Comparison of ENCODE assay signal across 13 cellular contexts in genomic region chr14:70885343-70886014, GRCh38. TPM values are rescaled to one million over a fixed set of nuclear protein-coding genes. Genes with fewer than 3 reads are reported as not detected.
A peak's percentile ranks its signal among the peaks of the same experiment; 100 is the strongest.
DNase-seq lines count a peak whose midpoint lies in the region; ATAC-seq and TF ChIP-seq lines count a peak whose summit lies in the region.
"Had no signal": no experiment of that assay in that cellular context is flagged by ENCODE, and none has a peak within 500 bp of the region (broad histone marks: within the 10 kb centered on the region; RNA-seq: fewer than 3 reads in every experiment).

No MANE protein-coding gene starts in this region.

- H3F3A ChIP-seq in smooth muscle cell (ENCODE audit: low read depth) = peaks cover 10% of the 10 kb centered on the region

- H3K27me3 ChIP-seq in DND-41 (ENCODE audit: insufficient read depth, low read length, poor library complexity) (no peaks in the 10 kb centered on the region), KMS-11 (ENCODE audit: insufficient read depth, low read depth) (no peaks in the 10 kb centered on the region), smooth muscle cell (ENCODE audit: low read depth) (no peaks in the 10 kb centered on the region)
- H3K27me3 ChIP-seq: gastroesophageal sphincter, right atrium auricular region, tibial nerve had no signal

- peak overlapping the region; percentile 63; the same call in 1 of the 2 replicates for H3K27ac ChIP-seq in DND-41 (ENCODE audit: low read length)
- peak overlapping the region; percentile 62; the same call in 1 of the 2 replicates for H3K27ac ChIP-seq in KMS-11
- H3K27ac ChIP-seq in smooth muscle cell (ENCODE audit: low read depth) = peak overlapping the region; percentile 44
- H3K27ac ChIP-seq: gastroesophageal sphincter, right atrium auricular region had no signal

- H3K36me3 Mint-ChIP-seq in activated T-cell treated with anti-CD3 and anti-CD28 coated beads, Interleukin-2, amount 50 U/mL, for 72 hours (ENCODE audit: insufficient read depth in 2 of 2) = no peaks in the 10 kb centered on the region

- 94% methylated on average over 5 of the region's 5 CpGs for WGBS in smooth muscle cell (ENCODE audit: low lambda C conversion rate)

- peaks cover 38% of the 10 kb centered on the region for H3K4me1 ChIP-seq in DND-41 (ENCODE audit: insufficient read depth, low read length)
- H3K4me1 ChIP-seq in KMS-11 (ENCODE audit: low read depth, poor library complexity, severe bottlenecking) = peaks cover 56% of the 10 kb centered on the region
- peaks cover 14% of the 10 kb centered on the region for H3K4me1 ChIP-seq in smooth muscle cell (ENCODE audit: low read depth)
- H3K4me1 ChIP-seq: right atrium auricular region had no signal

- DNase-seq in DND-41 = no peak
- DNase-seq in activated T-cell treated with anti-CD3 and anti-CD28 coated beads, Interleukin-2, amount 50 U/mL, for 72 hours = peak; percentile 68 to 81
- DNase-seq in smooth muscle cell (lab: John Stamatoyannopoulos, UW; ENCODE audit: unreplicated experiment) = no peak
- no peak for DNase-seq in omental fat pad (ENCODE audit: low spot score)
- DNase-seq: kidney, NCI-H2029 treated with DMSO at 0.1 percent for 48 hours had no signal

- peak overlapping the region; percentile 60 for H3K4me2 ChIP-seq in DND-41 (ENCODE audit: insufficient read depth, low read length)
- H3K4me2 ChIP-seq in KMS-11 = peak overlapping the region; percentile 84; the same call in 1 of the 2 replicates
- H3K4me2 ChIP-seq in smooth muscle cell = no peak overlapping the region

- peaks cover 0 to 3% of the 10 kb centered on the region in 2 donors for H3K9me3 Mint-ChIP-seq in activated T-cell treated with anti-CD3 and anti-CD28 coated beads, Interleukin-2, amount 50 U/mL, for 72 hours
- H3K9me3 Mint-ChIP-seq: IgD-negative memory B cell had no signal

- no peaks in the 10 kb centered on the region for H3K36me3 ChIP-seq in DND-41 (ENCODE audit: insufficient read depth, low read length)
- H3K36me3 ChIP-seq in KMS-11 (ENCODE audit: insufficient read depth) = no peaks in the 10 kb centered on the region
- no peaks in the 10 kb centered on the region for H3K36me3 ChIP-seq in smooth muscle cell (ENCODE audit: low read depth)
- H3K36me3 ChIP-seq: gastroesophageal sphincter, right atrium auricular region, tibial nerve had no signal

- peaks cover 94% of the 10 kb centered on the region for H3K4me1 Mint-ChIP-seq in activated T-cell treated with anti-CD3 and anti-CD28 coated beads, Interleukin-2, amount 50 U/mL, for 72 hours (ENCODE audit: low read depth)

- peak overlapping the region; percentile 97 for H3K27ac Mint-ChIP-seq in activated T-cell treated with anti-CD3 and anti-CD28 coated beads, Interleukin-2, amount 50 U/mL, for 72 hours

- H4K20me1 ChIP-seq in DND-41 (ENCODE audit: insufficient read depth, low read length) (no peaks in the 10 kb centered on the region), KMS-11 (ENCODE audit: insufficient read depth) (no peaks in the 10 kb centered on the region), smooth muscle cell (ENCODE audit: low read depth) (no peaks in the 10 kb centered on the region)

- TF ChIP-seq CTCF in DND-41 (IDR thresholded peaks at IDR 0.05; ENCODE audit: borderline replicate concordance, extremely low read depth, low read length, poor library complexity, severe bottlenecking) = no peak
- TF ChIP-seq CTCF in KMS-11 (conservative IDR thresholded peaks at IDR 0.05; ENCODE audit: low read depth, low read length) = no peak
- no peak for TF ChIP-seq CTCF in smooth muscle cell (IDR thresholded peaks at IDR 0.05; ENCODE audit: borderline replicate concordance, insufficient read depth, poor library complexity, severe bottlenecking)
- TF ChIP-seq CTCF in omental fat pad (IDR thresholded peaks at IDR 0.05) = no peak

- H2AFZ ChIP-seq in DND-41 (ENCODE audit: low read depth, low read length) (no peak overlapping the region), KMS-11 (ENCODE audit: low read depth) (no peak overlapping the region), smooth muscle cell (ENCODE audit: low read depth) (no peak overlapping the region)

- H3K9me3 ChIP-seq in DND-41 (ENCODE audit: insufficient read depth, low read length, severe bottlenecking) (no peaks in the 10 kb centered on the region), smooth muscle cell (replicated peaks; ENCODE audit: low read depth) (no peaks in the 10 kb centered on the region)
- H3K9me3 ChIP-seq: gastroesophageal sphincter, right atrium auricular region, tibial nerve had no signal

- peak overlapping the region; percentile 70 to 86 for H3K4me3 Mint-ChIP-seq in activated T-cell treated with anti-CD3 and anti-CD28 coated beads, Interleukin-2, amount 50 U/mL, for 72 hours

- H3K27me3 Mint-ChIP-seq in activated T-cell treated with anti-CD3 and anti-CD28 coated beads, Interleukin-2, amount 50 U/mL, for 72 hours (ENCODE audit: low read depth) = no peaks in the 10 kb centered on the region

- ATAC-seq in DND-41 (ENCODE audit: insufficient read depth, low read depth) (no peak), HG03520 (IDR thresholded peaks at IDR 0.05; ENCODE audit: unreplicated experiment) (no peak), GM18909 (IDR thresholded peaks at IDR 0.05; ENCODE audit: poor library complexity, unreplicated experiment) (no peak), omental fat pad (ENCODE audit: low FRiP score) (no peak)
- peak; percentile 62 to 68 for ATAC-seq in activated T-cell treated with anti-CD3 and anti-CD28 coated beads, Interleukin-2, amount 50 U/mL, for 72 hours (replicated peaks in 1 of 2)
- ATAC-seq: gastroesophageal sphincter had no signal

- no peaks in the 10 kb centered on the region for H3K79me2 ChIP-seq in DND-41 (ENCODE audit: insufficient read depth, low read length)
- no peaks in the 10 kb centered on the region for H3K79me2 ChIP-seq in KMS-11 (ENCODE audit: insufficient read depth, low read depth)
- H3K79me2 ChIP-seq in smooth muscle cell (ENCODE audit: low read depth) = no peaks in the 10 kb centered on the region

- H3K4me3 ChIP-seq in DND-41 (ENCODE audit: low read depth in 1 of 2, low read length in 2 of 2) (no peak overlapping the region), KMS-11 (IDR thresholded peaks at IDR 0.05; ENCODE audit: insufficient read depth, low read depth, low read length) (no peak overlapping the region), smooth muscle cell (no peak overlapping the region)
- H3K4me3 ChIP-seq: gastroesophageal sphincter, right atrium auricular region, tibial nerve had no signal

- no peak overlapping the region for H3K9ac ChIP-seq in DND-41 (ENCODE audit: low read depth, low read length)
- no peak overlapping the region for H3K9ac ChIP-seq in KMS-11
- H3K9ac ChIP-seq in smooth muscle cell (ENCODE audit: low read depth) = no peak overlapping the region

RNA-seq across cellular contexts. Expression of gene PCNX1, which starts 21.8 kb away (rescaled TPM):
- 10 to 100 TPM; 83.3 to 85.8 TPM for total RNA-seq in activated T-cell treated with anti-CD3 and anti-CD28 coated beads, Interleukin-2, amount 50 U/mL, for 72 hours
- total RNA-seq in smooth muscle cell = 68.2 and 80.3 TPM in 2 replicates
- polyA plus RNA-seq in smooth muscle cell = 12.2 and 18.6 TPM in 2 replicates
- 10 to 100 TPM; 56.9 to 98.1 (median 83.3) TPM for total RNA-seq in omental fat pad

Comparison
In these comparisons a context has a peak if more than half of its experiments do, and no peak if none do; other contexts are left out.
1. ATAC-seq: peak in activated T-cell treated with anti-CD3 and anti-CD28 coated beads, Interleukin-2, amount 50 U/mL, for 72 hours (2 of 2); none in DND-41 (single experiment), HG03520 (single experiment), GM18909 (single experiment) and omental fat pad (single experiment).
2. DNase-seq: peak in activated T-cell treated with anti-CD3 and anti-CD28 coated beads, Interleukin-2, amount 50 U/mL, for 72 hours (2 of 2); none in DND-41 (single experiment), smooth muscle cell (single experiment) and omental fat pad (single experiment).
3. Peak in every context shown above with its lines, with median percentiles within 50 percentile points of each other: H3K27ac ChIP-seq.